In the genomic region with DNA sequence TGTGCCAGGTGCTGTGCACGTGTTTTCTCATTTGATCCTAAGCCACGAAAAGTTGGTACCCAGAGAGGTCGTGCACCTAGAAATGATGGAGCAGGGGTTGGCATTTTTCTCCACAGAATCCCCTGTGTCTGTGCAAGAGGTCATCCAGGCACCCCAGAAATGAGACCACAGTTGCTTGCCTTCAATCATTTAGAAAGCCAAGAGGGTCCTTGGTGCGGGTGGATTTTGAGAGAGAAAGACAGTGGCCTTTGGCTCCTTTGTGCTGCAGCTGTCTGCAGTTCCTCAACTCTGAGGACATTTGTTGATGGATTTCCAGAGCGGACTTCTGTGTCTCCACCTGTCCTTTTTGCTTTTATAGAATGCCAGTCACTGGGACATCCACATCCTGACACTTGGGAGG, we compare ENCODE assay signal across 2 cellular contexts.
TF ChIP-seq lines count a peak whose summit lies in the region.

No MANE protein-coding gene starts in this region.

TF ChIP-seq in GM23338, 12 proteins besides CTCF, POLR2A, EP300 and RAD21:
- TF ChIP-seq, protein P1, sequence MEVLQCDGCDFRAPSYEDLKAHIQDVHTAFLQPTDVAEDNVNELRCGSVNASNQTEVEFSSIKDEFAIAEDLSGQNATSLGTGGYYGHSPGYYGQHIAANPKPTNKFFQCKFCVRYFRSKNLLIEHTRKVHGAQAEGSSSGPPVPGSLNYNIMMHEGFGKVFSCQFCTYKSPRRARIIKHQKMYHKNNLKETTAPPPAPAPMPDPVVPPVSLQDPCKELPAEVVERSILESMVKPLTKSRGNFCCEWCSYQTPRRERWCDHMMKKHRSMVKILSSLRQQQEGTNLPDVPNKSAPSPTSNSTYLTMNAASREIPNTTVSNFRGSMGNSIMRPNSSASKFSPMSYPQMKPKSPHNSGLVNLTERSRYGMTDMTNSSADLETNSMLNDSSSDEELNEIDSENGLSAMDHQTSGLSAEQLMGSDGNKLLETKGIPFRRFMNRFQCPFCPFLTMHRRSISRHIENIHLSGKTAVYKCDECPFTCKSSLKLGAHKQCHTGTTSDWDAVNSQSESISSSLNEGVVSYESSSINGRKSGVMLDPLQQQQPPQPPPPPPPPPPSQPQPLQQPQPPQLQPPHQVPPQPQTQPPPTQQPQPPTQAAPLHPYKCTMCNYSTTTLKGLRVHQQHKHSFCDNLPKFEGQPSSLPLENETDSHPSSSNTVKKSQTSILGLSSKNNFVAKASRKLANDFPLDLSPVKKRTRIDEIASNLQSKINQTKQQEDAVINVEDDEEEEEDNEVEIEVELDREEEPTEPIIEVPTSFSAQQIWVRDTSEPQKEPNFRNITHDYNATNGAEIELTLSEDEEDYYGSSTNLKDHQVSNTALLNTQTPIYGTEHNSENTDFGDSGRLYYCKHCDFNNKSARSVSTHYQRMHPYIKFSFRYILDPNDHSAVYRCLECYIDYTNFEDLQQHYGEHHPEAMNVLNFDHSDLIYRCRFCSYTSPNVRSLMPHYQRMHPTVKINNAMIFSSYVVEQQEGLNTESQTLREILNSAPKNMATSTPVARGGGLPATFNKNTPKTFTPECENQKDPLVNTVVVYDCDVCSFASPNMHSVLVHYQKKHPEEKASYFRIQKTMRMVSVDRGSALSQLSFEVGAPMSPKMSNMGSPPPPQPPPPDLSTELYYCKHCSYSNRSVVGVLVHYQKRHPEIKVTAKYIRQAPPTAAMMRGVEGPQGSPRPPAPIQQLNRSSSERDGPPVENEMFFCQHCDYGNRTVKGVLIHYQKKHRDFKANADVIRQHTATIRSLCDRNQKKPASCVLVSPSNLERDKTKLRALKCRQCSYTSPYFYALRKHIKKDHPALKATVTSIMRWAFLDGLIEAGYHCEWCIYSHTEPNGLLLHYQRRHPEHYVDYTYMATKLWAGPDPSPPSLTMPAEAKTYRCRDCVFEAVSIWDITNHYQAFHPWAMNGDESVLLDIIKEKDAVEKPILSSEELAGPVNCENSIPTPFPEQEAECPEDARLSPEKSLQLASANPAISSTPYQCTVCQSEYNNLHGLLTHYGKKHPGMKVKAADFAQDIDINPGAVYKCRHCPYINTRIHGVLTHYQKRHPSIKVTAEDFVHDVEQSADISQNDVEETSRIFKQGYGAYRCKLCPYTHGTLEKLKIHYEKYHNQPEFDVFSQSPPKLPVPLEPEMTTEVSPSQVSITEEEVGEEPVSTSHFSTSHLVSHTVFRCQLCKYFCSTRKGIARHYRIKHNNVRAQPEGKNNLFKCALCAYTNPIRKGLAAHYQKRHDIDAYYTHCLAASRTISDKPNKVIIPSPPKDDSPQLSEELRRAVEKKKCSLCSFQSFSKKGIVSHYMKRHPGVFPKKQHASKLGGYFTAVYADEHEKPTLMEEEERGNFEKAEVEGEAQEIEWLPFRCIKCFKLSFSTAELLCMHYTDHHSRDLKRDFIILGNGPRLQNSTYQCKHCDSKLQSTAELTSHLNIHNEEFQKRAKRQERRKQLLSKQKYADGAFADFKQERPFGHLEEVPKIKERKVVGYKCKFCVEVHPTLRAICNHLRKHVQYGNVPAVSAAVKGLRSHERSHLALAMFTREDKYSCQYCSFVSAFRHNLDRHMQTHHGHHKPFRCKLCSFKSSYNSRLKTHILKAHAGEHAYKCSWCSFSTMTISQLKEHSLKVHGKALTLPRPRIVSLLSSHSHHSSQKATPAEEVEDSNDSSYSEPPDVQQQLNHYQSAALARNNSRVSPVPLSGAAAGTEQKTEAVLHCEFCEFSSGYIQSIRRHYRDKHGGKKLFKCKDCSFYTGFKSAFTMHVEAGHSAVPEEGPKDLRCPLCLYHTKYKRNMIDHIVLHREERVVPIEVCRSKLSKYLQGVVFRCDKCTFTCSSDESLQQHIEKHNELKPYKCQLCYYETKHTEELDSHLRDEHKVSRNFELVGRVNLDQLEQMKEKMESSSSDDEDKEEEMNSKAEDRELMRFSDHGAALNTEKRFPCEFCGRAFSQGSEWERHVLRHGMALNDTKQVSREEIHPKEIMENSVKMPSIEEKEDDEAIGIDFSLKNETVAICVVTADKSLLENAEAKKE (CRISPR knock-in tag; IDR thresholded peaks at IDR 0.05), result no peak
- no peak for TF ChIP-seq JUNB (IDR thresholded peaks at IDR 0.05; ENCODE audit: unreplicated experiment)
- no peak for TF ChIP-seq EZH2phosphoT487 (IDR thresholded peaks at IDR 0.05; ENCODE audit: unreplicated experiment)
- TF ChIP-seq POLR2AphosphoS5 (IDR thresholded peaks at IDR 0.05; ENCODE audit: low read depth), result no peak
- TF ChIP-seq STAT1 (IDR thresholded peaks at IDR 0.05; ENCODE audit: unreplicated experiment), result no peak
- TF ChIP-seq, protein P2, sequence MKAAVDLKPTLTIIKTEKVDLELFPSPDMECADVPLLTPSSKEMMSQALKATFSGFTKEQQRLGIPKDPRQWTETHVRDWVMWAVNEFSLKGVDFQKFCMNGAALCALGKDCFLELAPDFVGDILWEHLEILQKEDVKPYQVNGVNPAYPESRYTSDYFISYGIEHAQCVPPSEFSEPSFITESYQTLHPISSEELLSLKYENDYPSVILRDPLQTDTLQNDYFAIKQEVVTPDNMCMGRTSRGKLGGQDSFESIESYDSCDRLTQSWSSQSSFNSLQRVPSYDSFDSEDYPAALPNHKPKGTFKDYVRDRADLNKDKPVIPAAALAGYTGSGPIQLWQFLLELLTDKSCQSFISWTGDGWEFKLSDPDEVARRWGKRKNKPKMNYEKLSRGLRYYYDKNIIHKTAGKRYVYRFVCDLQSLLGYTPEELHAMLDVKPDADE (IDR thresholded peaks at IDR 0.05), result no peak
- TF ChIP-seq NANOG (IDR thresholded peaks at IDR 0.05; ENCODE audit: borderline replicate concordance), result no peak
- TF ChIP-seq CREB1 (CRISPR knock-in tag; IDR thresholded peaks at IDR 0.05; ENCODE audit: low read depth), result no peak
- TF ChIP-seq, protein P3, sequence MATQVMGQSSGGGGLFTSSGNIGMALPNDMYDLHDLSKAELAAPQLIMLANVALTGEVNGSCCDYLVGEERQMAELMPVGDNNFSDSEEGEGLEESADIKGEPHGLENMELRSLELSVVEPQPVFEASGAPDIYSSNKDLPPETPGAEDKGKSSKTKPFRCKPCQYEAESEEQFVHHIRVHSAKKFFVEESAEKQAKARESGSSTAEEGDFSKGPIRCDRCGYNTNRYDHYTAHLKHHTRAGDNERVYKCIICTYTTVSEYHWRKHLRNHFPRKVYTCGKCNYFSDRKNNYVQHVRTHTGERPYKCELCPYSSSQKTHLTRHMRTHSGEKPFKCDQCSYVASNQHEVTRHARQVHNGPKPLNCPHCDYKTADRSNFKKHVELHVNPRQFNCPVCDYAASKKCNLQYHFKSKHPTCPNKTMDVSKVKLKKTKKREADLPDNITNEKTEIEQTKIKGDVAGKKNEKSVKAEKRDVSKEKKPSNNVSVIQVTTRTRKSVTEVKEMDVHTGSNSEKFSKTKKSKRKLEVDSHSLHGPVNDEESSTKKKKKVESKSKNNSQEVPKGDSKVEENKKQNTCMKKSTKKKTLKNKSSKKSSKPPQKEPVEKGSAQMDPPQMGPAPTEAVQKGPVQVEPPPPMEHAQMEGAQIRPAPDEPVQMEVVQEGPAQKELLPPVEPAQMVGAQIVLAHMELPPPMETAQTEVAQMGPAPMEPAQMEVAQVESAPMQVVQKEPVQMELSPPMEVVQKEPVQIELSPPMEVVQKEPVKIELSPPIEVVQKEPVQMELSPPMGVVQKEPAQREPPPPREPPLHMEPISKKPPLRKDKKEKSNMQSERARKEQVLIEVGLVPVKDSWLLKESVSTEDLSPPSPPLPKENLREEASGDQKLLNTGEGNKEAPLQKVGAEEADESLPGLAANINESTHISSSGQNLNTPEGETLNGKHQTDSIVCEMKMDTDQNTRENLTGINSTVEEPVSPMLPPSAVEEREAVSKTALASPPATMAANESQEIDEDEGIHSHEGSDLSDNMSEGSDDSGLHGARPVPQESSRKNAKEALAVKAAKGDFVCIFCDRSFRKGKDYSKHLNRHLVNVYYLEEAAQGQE (IDR thresholded peaks at IDR 0.05; ENCODE audit: unreplicated experiment), result no peak
- no peak for TF ChIP-seq EZH2 (IDR thresholded peaks at IDR 0.05; ENCODE audit: low read depth, unreplicated experiment)

TF ChIP-seq in K562, 482 proteins besides CTCF, POLR2A, EP300 and RAD21:
- TF ChIP-seq, protein P4, sequence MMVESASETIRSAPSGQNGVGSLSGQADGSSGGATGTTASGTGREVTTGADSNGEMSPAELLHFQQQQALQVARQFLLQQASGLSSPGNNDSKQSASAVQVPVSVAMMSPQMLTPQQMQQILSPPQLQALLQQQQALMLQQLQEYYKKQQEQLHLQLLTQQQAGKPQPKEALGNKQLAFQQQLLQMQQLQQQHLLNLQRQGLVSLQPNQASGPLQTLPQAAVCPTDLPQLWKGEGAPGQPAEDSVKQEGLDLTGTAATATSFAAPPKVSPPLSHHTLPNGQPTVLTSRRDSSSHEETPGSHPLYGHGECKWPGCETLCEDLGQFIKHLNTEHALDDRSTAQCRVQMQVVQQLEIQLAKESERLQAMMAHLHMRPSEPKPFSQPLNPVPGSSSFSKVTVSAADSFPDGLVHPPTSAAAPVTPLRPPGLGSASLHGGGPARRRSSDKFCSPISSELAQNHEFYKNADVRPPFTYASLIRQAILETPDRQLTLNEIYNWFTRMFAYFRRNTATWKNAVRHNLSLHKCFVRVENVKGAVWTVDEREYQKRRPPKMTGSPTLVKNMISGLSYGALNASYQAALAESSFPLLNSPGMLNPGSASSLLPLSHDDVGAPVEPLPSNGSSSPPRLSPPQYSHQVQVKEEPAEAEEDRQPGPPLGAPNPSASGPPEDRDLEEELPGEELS (CRISPR knock-in tag; IDR thresholded peaks at IDR 0.05; ENCODE audit: borderline replicate concordance), result no peak
TF ChIP-seq in K562: peak in this region for 0.
